In genomic region chr9:78025186-78025585, GRCh38 we compare ENCODE assay signal across 22 cellular contexts. TPM values are rescaled to one million over a fixed set of nuclear protein-coding genes. Genes with fewer than 3 reads are reported as not detected.
DNase-seq lines count a peak whose midpoint lies in the region; ATAC-seq and TF ChIP-seq lines count a peak whose summit lies in the region.
"Had no signal": no experiment of that assay in that cellular context is flagged by ENCODE, and none has a peak within 500 bp of the region (broad histone marks: within the 10 kb centered on the region; RNA-seq: fewer than 3 reads in every experiment).

No MANE protein-coding gene starts in this region.

- H3K4me1 Mint-ChIP-seq in endothelial cell (ENCODE audit: unreplicated experiment) (peaks cover 75% of the 10 kb centered on the region), nephron (peaks cover 54% of the 10 kb centered on the region)
- peaks cover 5 to 28% of the 10 kb centered on the region in 2 donors for H3K4me1 Mint-ChIP-seq in stimulated activated naive B cell treated with anti-CD40 and anti-IgM and Interleukin-4, amounts not matched to agents 10 μg/mL and 1 μg/mL and 100 μg/mL, for 72 hours

- H3K9me3 Mint-ChIP-seq in endothelial cell (ENCODE audit: unreplicated experiment) (no peaks in the 10 kb centered on the region), nephron (no peaks in the 10 kb centered on the region)
- H3K9me3 Mint-ChIP-seq in stimulated activated naive B cell treated with anti-CD40 and anti-IgM and Interleukin-4, amounts not matched to agents 10 μg/mL and 1 μg/mL and 100 μg/mL, for 72 hours, result no peaks in the 10 kb centered on the region
- H3K9me3 Mint-ChIP-seq: activated naive CD8-positive, alpha-beta T cell treated with anti-CD3 and anti-CD28 coated beads, Interleukin-2, amount 10 ng/mL, durations not matched to agents 7 days and 5 days; mesothelial cell of epicardium; neural crest cell; T-helper 2 cell treated with Interferon-gamma antibody and Interleukin-4, amounts not matched to agents 5 μg/mL and 100 μg/mL, for 36 hours had no signal

- H3K27me3 Mint-ChIP-seq in endothelial cell (ENCODE audit: unreplicated experiment) (peaks cover 5% of the 10 kb centered on the region), nephron (ENCODE audit: low read depth) (no peaks in the 10 kb centered on the region)
- peaks cover 43 to 47% of the 10 kb centered on the region in 2 donors for H3K27me3 Mint-ChIP-seq in stimulated activated naive B cell treated with anti-CD40 and anti-IgM and Interleukin-4, amounts not matched to agents 10 μg/mL and 1 μg/mL and 100 μg/mL, for 72 hours
- H3K27me3 Mint-ChIP-seq: activated naive CD8-positive, alpha-beta T cell treated with anti-CD3 and anti-CD28 coated beads, Interleukin-2, amount 10 ng/mL, durations not matched to agents 7 days and 5 days; progenitor cell of endocrine pancreas had no signal

- peak overlapping the region; percentile 17 for H3K27ac Mint-ChIP-seq in endothelial cell (ENCODE audit: unreplicated experiment)
- H3K27ac Mint-ChIP-seq in nephron, result peak overlapping the region; percentile 3 to 80 (median 41)
- H3K27ac Mint-ChIP-seq in stimulated activated naive B cell treated with anti-CD40 and anti-IgM and Interleukin-4, amounts not matched to agents 10 μg/mL and 1 μg/mL and 100 μg/mL, for 72 hours, result no peak overlapping the region
- H3K27ac Mint-ChIP-seq: activated naive CD8-positive, alpha-beta T cell treated with anti-CD3 and anti-CD28 coated beads, Interleukin-2, amount 10 ng/mL, durations not matched to agents 7 days and 5 days; mesothelial cell of epicardium; progenitor cell of endocrine pancreas; T-helper 2 cell treated with Interferon-gamma antibody and Interleukin-4, amounts not matched to agents 5 μg/mL and 100 μg/mL, for 36 hours had no signal

- no peak for TF ChIP-seq CTCF in endothelial cell (IDR thresholded peaks at IDR 0.05; ENCODE audit: unreplicated experiment)
- TF ChIP-seq CTCF in nephron (IDR thresholded peaks at IDR 0.05; ENCODE audit: unreplicated experiment in 3 of 3), result no peak

- ATAC-seq in HG02642 (IDR thresholded peaks at IDR 0.05; ENCODE audit: poor library complexity, unreplicated experiment), result no peak
- ATAC-seq in stimulated activated naive B cell treated with anti-CD40 and anti-IgM and Interleukin-4, amounts not matched to agents 10 μg/mL and 1 μg/mL and 100 μg/mL, for 72 hours (replicated peaks), result no peak
- ATAC-seq in GM19463 (IDR thresholded peaks at IDR 0.05; ENCODE audit: unreplicated experiment), result no peak
- ATAC-seq: left cardiac atrium had no signal

- H3K4me3 Mint-ChIP-seq in endothelial cell (ENCODE audit: unreplicated experiment), result no peak overlapping the region
- no peak overlapping the region for H3K4me3 Mint-ChIP-seq in nephron
- no peak overlapping the region for H3K4me3 Mint-ChIP-seq in stimulated activated naive B cell treated with anti-CD40 and anti-IgM and Interleukin-4, amounts not matched to agents 10 μg/mL and 1 μg/mL and 100 μg/mL, for 72 hours
- H3K4me3 Mint-ChIP-seq: activated naive CD8-positive, alpha-beta T cell treated with anti-CD3 and anti-CD28 coated beads, Interleukin-2, amount 10 ng/mL, durations not matched to agents 7 days and 5 days; mesothelial cell of epicardium; neural crest cell; T-helper 2 cell treated with Interferon-gamma antibody and Interleukin-4, amounts not matched to agents 5 μg/mL and 100 μg/mL, for 36 hours had no signal

- peaks cover 7% of the 10 kb centered on the region for H3K36me3 Mint-ChIP-seq in endothelial cell (ENCODE audit: low read depth, unreplicated experiment)
- peaks cover 3% of the 10 kb centered on the region for H3K36me3 Mint-ChIP-seq in nephron (ENCODE audit: low read depth)
- H3K36me3 Mint-ChIP-seq in stimulated activated naive B cell treated with anti-CD40 and anti-IgM and Interleukin-4, amounts not matched to agents 10 μg/mL and 1 μg/mL and 100 μg/mL, for 72 hours, result no peaks in the 10 kb centered on the region
- H3K36me3 Mint-ChIP-seq: mesothelial cell of epicardium had no signal

- DNase-seq in NOMO-1 treated with DMSO at 0.1 percent for 48 hours (lab: John Stamatoyannopoulos, UW; ENCODE audit: unreplicated experiment) (peak; percentile 30), NOMO-1 treated with dmso at 0.1 percent for 144 hours (lab: John Stamatoyannopoulos, UW; ENCODE audit: unreplicated experiment) (no peak), endothelial cell (ENCODE audit: low spot score) (no peak), HuH-7 (ENCODE audit: low spot score) (no peak)
- no peak for DNase-seq in stimulated activated naive B cell treated with anti-CD40 and anti-IgM and Interleukin-4, amounts not matched to agents 10 μg/mL and 1 μg/mL and 100 μg/mL, for 72 hours
- DNase-seq: activated CD4-positive, alpha-beta T cell treated with anti-CD3 and anti-CD28 coated beads, Interleukin-2, amount 50 U/mL, for 4 hours; activated CD8-positive, alpha-beta memory T cell treated with anti-CD3 and anti-CD28 coated beads, Interleukin-2, amount 50 U/mL, for 4 hours; activated naive CD8-positive, alpha-beta T cell treated with anti-CD3 and anti-CD28 coated beads, Interleukin-2, amount 10 ng/mL, durations not matched to agents 7 days and 5 days; BE2C; H7; IMR-90; left cardiac atrium; NCI-H1436 treated with DMSO at 0.1 percent for 48 hours; NCI-H526; stimulated activated naive CD4-positive, alpha-beta T cell had no signal

RNA-seq across cellular contexts. Expression of gene GNAQ, which starts 6.4 kb away (rescaled TPM):
- total RNA-seq in endothelial cell (ENCODE audit: unreplicated experiment), result 94.6 TPM
